Comparison of ENCODE assay signal across 1 cellular context in genomic region chr16:58392215-58393137, GRCh38.
A peak's percentile ranks its signal among the peaks of the same experiment; 100 is the strongest.
TF ChIP-seq lines count a peak whose summit lies in the region.

GINS3 (plus strand) TSS chr16:58392471; CDS start chr16:58392602, 131 bp downstream.

TF ChIP-seq in HepG2, 621 proteins besides CTCF, POLR2A, EP300 and RAD21 (continued from another document and continues in another):
- TF ChIP-seq, protein P1, sequence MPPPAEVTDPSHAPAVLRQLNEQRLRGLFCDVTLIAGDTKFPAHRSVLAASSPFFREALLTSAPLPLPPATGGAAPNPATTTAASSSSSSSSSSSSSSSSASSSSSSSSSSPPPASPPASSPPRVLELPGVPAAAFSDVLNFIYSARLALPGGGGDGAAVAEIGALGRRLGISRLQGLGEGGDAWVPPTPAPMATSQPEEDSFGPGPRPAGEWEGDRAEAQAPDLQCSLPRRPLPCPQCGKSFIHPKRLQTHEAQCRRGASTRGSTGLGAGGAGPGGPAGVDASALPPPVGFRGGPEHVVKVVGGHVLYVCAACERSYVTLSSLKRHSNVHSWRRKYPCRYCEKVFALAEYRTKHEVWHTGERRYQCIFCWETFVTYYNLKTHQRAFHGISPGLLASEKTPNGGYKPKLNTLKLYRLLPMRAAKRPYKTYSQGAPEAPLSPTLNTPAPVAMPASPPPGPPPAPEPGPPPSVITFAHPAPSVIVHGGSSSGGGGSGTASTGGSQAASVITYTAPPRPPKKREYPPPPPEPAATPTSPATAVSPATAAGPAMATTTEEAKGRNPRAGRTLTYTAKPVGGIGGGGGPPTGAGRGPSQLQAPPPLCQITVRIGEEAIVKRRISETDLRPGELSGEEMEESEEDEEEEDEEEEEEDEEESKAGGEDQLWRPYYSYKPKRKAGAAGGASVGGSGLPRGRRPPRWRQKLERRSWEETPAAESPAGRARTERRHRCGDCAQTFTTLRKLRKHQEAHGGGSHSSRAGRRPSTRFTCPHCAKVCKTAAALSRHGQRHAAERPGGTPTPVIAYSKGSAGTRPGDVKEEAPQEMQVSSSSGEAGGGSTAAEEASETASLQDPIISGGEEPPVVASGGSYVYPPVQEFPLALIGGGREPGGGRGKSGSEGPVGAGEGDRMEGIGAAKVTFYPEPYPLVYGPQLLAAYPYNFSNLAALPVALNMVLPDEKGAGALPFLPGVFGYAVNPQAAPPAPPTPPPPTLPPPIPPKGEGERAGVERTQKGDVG (CRISPR knock-in tag; IDR thresholded peaks at IDR 0.05; ENCODE audit: borderline replicate concordance) = peak; percentile 85; the same call in 1 of the 2 replicates
- TF ChIP-seq NCOA1 (CRISPR knock-in tag; IDR thresholded peaks at IDR 0.05) (peak; percentile 68; the same call in 1 of the 2 replicates), CHCHD3 (CRISPR knock-in tag; IDR thresholded peaks at IDR 0.05) (peak; percentile 80), CEBPB (IDR thresholded peaks at IDR 0.05; ENCODE audit: borderline replicate concordance, low read depth, low read length) (no peak), BCL6 (CRISPR knock-in tag; IDR thresholded peaks at IDR 0.05) (peak; percentile 49), CEBPG (CRISPR knock-in tag; IDR thresholded peaks at IDR 0.05) (peak; percentile 37), TBL1XR1 (IDR thresholded peaks at IDR 0.05; ENCODE audit: borderline replicate concordance, low read length, partially characterized antibody) (peak; percentile 33), IRF2 (CRISPR knock-in tag; IDR thresholded peaks at IDR 0.05) (peak; percentile 93; the same call in 1 of the 2 replicates), PITX1 (CRISPR knock-in tag; IDR thresholded peaks at IDR 0.05) (peak; percentile 87), KLF9 (CRISPR knock-in tag; IDR thresholded peaks at IDR 0.05; ENCODE audit: low read depth) (no peak; the same call in 1 of the 2 replicates), ZFP41 (CRISPR knock-in tag; IDR thresholded peaks at IDR 0.05; ENCODE audit: borderline replicate concordance) (0 out of 2 replicates have a peak, but pooled peaks have one; percentile 78), MZF1 (CRISPR knock-in tag; IDR thresholded peaks at IDR 0.05; ENCODE audit: borderline replicate concordance) (0 out of 2 replicates have a peak, but pooled peaks have one; percentile 36), ZBTB8A (CRISPR knock-in tag; IDR thresholded peaks at IDR 0.05; ENCODE audit: borderline replicate concordance, low read depth) (peak; percentile 79; the same call in 1 of the 2 replicates), CAMTA2 (CRISPR knock-in tag; IDR thresholded peaks at IDR 0.05; ENCODE audit: borderline replicate concordance) (peak; percentile 91; the same call in 1 of the 2 replicates), IKZF4 (CRISPR knock-in tag; IDR thresholded peaks at IDR 0.05; ENCODE audit: borderline replicate concordance, low read depth, not compliant biosample characterization) (no peak), TCF7 (IDR thresholded peaks at IDR 0.05; ENCODE audit: low read depth) (0 out of 2 replicates have a peak, but pooled peaks have one; percentile 8), RFXAP (CRISPR knock-in tag; IDR thresholded peaks at IDR 0.05; ENCODE audit: borderline replicate concordance) (peak; percentile 62; the same call in 1 of the 2 replicates), KLF12 (CRISPR knock-in tag; IDR thresholded peaks at IDR 0.05; ENCODE audit: borderline replicate concordance) (peak; percentile 88; the same call in 1 of the 2 replicates), ZNF234 (CRISPR knock-in tag; conservative IDR thresholded peaks at IDR 0.05) (no peak; the same call in 1 of the 2 replicates), ZZZ3 (CRISPR knock-in tag; IDR thresholded peaks at IDR 0.05; ENCODE audit: borderline replicate concordance) (peak; percentile 91; the same call in 1 of the 2 replicates), ZNF430 (CRISPR knock-in tag; IDR thresholded peaks at IDR 0.05) (peak; percentile 94), DNMT3B (CRISPR knock-in tag; conservative IDR thresholded peaks at IDR 0.05) (0 out of 2 replicates have a peak, but pooled peaks have one; percentile 60), NR2C2 (CRISPR knock-in tag; IDR thresholded peaks at IDR 0.05; ENCODE audit: borderline replicate concordance) (peak; percentile 81), FOXP1 (IDR thresholded peaks at IDR 0.05) (no peak), FOXP1 (CRISPR knock-in tag; IDR thresholded peaks at IDR 0.05) (peak; percentile 17; the same call in 1 of the 2 replicates), ZNF619 (CRISPR knock-in tag; IDR thresholded peaks at IDR 0.05) (peak; percentile 84), ZFP90 (CRISPR knock-in tag; IDR thresholded peaks at IDR 0.05; ENCODE audit: borderline replicate concordance) (no peak; the same call in 1 of the 2 replicates), PAX8 (CRISPR knock-in tag; IDR thresholded peaks at IDR 0.05; ENCODE audit: borderline replicate concordance) (no peak), ZBTB2 (CRISPR knock-in tag; IDR thresholded peaks at IDR 0.05; ENCODE audit: low read depth) (peak; percentile 88), ADNP (CRISPR knock-in tag; IDR thresholded peaks at IDR 0.05) (no peak), GABPA (IDR thresholded peaks at IDR 0.05; ENCODE audit: low read depth, low read length) (peak; percentile 63), GABPA (CRISPR knock-in tag; IDR thresholded peaks at IDR 0.05; ENCODE audit: low read depth) (peak; percentile 85), ZNF891 (CRISPR knock-in tag; IDR thresholded peaks at IDR 0.05) (peak; percentile 99), GTF2F1 (IDR thresholded peaks at IDR 0.05; ENCODE audit: low read length) (no peak), DMAP1 (CRISPR knock-in tag; IDR thresholded peaks at IDR 0.05) (peak; percentile 95)
- TF ChIP-seq, protein P2, sequence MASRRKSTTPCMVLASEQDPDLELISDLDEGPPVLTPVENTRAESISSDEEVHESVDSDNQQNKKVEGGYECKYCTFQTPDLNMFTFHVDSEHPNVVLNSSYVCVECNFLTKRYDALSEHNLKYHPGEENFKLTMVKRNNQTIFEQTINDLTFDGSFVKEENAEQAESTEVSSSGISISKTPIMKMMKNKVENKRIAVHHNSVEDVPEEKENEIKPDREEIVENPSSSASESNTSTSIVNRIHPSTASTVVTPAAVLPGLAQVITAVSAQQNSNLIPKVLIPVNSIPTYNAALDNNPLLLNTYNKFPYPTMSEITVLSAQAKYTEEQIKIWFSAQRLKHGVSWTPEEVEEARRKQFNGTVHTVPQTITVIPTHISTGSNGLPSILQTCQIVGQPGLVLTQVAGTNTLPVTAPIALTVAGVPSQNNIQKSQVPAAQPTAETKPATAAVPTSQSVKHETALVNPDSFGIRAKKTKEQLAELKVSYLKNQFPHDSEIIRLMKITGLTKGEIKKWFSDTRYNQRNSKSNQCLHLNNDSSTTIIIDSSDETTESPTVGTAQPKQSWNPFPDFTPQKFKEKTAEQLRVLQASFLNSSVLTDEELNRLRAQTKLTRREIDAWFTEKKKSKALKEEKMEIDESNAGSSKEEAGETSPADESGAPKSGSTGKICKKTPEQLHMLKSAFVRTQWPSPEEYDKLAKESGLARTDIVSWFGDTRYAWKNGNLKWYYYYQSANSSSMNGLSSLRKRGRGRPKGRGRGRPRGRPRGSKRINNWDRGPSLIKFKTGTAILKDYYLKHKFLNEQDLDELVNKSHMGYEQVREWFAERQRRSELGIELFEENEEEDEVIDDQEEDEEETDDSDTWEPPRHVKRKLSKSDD (CRISPR knock-in tag; IDR thresholded peaks at IDR 0.05; ENCODE audit: low read depth) = peak; percentile 93
- TF ChIP-seq, protein P3, sequence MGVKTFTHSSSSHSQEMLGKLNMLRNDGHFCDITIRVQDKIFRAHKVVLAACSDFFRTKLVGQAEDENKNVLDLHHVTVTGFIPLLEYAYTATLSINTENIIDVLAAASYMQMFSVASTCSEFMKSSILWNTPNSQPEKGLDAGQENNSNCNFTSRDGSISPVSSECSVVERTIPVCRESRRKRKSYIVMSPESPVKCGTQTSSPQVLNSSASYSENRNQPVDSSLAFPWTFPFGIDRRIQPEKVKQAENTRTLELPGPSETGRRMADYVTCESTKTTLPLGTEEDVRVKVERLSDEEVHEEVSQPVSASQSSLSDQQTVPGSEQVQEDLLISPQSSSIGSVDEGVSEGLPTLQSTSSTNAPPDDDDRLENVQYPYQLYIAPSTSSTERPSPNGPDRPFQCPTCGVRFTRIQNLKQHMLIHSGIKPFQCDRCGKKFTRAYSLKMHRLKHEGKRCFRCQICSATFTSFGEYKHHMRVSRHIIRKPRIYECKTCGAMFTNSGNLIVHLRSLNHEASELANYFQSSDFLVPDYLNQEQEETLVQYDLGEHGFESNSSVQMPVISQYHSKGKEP (CRISPR knock-in tag; IDR thresholded peaks at IDR 0.05) = peak; percentile 86
- TF ChIP-seq, protein P4, sequence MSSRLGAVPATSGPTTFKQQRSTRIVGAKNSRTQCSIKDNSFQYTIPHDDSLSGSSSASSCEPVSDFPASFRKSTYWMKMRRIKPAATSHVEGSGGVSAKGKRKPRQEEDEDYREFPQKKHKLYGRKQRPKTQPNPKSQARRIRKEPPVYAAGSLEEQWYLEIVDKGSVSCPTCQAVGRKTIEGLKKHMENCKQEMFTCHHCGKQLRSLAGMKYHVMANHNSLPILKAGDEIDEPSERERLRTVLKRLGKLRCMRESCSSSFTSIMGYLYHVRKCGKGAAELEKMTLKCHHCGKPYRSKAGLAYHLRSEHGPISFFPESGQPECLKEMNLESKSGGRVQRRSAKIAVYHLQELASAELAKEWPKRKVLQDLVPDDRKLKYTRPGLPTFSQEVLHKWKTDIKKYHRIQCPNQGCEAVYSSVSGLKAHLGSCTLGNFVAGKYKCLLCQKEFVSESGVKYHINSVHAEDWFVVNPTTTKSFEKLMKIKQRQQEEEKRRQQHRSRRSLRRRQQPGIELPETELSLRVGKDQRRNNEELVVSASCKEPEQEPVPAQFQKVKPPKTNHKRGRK (CRISPR knock-in tag; IDR thresholded peaks at IDR 0.05) = 0 out of 2 replicates have a peak, but pooled peaks have one; percentile 55
- TF ChIP-seq, protein P5, sequence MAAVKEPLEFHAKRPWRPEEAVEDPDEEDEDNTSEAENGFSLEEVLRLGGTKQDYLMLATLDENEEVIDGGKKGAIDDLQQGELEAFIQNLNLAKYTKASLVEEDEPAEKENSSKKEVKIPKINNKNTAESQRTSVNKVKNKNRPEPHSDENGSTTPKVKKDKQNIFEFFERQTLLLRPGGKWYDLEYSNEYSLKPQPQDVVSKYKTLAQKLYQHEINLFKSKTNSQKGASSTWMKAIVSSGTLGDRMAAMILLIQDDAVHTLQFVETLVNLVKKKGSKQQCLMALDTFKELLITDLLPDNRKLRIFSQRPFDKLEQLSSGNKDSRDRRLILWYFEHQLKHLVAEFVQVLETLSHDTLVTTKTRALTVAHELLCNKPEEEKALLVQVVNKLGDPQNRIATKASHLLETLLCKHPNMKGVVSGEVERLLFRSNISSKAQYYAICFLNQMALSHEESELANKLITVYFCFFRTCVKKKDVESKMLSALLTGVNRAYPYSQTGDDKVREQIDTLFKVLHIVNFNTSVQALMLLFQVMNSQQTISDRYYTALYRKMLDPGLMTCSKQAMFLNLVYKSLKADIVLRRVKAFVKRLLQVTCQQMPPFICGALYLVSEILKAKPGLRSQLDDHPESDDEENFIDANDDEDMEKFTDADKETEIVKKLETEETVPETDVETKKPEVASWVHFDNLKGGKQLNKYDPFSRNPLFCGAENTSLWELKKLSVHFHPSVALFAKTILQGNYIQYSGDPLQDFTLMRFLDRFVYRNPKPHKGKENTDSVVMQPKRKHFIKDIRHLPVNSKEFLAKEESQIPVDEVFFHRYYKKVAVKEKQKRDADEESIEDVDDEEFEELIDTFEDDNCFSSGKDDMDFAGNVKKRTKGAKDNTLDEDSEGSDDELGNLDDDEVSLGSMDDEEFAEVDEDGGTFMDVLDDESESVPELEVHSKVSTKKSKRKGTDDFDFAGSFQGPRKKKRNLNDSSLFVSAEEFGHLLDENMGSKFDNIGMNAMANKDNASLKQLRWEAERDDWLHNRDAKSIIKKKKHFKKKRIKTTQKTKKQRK (IDR thresholded peaks at IDR 0.05; ENCODE audit: low read length) = no peak
- TF ChIP-seq, protein P6, sequence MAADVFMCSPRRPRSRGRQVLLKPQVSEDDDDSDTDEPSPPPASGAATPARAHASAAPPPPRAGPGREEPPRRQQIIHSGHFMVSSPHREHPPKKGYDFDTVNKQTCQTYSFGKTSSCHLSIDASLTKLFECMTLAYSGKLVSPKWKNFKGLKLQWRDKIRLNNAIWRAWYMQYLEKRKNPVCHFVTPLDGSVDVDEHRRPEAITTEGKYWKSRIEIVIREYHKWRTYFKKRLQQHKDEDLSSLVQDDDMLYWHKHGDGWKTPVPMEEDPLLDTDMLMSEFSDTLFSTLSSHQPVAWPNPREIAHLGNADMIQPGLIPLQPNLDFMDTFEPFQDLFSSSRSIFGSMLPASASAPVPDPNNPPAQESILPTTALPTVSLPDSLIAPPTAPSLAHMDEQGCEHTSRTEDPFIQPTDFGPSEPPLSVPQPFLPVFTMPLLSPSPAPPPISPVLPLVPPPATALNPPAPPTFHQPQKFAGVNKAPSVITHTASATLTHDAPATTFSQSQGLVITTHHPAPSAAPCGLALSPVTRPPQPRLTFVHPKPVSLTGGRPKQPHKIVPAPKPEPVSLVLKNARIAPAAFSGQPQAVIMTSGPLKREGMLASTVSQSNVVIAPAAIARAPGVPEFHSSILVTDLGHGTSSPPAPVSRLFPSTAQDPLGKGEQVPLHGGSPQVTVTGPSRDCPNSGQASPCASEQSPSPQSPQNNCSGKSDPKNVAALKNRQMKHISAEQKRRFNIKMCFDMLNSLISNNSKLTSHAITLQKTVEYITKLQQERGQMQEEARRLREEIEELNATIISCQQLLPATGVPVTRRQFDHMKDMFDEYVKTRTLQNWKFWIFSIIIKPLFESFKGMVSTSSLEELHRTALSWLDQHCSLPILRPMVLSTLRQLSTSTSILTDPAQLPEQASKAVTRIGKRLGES (CRISPR knock-in tag; IDR thresholded peaks at IDR 0.05; ENCODE audit: borderline replicate concordance) = no peak
- TF ChIP-seq, protein P7, sequence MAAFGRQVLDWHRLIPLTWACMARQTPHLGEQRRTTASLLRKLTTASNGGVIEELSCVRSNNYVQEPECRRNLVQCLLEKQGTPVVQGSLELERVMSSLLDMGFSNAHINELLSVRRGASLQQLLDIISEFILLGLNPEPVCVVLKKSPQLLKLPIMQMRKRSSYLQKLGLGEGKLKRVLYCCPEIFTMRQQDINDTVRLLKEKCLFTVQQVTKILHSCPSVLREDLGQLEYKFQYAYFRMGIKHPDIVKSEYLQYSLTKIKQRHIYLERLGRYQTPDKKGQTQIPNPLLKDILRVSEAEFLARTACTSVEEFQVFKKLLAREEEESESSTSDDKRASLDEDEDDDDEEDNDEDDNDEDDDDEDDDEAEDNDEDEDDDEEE (CRISPR knock-in tag; IDR thresholded peaks at IDR 0.05) = peak; percentile 80
- TF ChIP-seq, protein P8, sequence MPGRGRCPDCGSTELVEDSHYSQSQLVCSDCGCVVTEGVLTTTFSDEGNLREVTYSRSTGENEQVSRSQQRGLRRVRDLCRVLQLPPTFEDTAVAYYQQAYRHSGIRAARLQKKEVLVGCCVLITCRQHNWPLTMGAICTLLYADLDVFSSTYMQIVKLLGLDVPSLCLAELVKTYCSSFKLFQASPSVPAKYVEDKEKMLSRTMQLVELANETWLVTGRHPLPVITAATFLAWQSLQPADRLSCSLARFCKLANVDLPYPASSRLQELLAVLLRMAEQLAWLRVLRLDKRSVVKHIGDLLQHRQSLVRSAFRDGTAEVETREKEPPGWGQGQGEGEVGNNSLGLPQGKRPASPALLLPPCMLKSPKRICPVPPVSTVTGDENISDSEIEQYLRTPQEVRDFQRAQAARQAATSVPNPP (CRISPR knock-in tag; IDR thresholded peaks at IDR 0.05) = peak; percentile 98; the same call in 1 of the 2 replicates
